Comparison of ENCODE assay signal across 1 cellular context in the genomic region with DNA sequence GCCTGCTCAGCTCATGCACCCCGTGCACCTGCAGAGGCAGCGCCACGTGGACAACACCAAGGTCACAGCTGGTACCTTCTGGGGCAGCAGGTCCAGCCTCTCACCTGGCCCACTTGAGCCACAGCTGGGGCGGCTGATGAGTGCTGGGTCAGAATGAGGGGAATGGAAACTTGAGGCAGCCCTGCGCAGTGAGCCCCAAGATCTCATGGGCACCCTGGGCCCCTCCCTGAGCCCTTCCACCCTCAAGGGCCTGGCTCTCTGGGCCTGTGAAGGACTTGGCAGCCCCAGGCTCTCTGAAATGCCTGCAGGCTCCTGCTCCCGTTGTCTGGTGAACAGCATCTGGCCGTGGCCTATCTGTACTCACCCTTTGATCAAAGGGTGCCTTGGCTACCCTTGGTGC.
TF ChIP-seq lines count a peak whose summit lies in the region.

No MANE protein-coding gene starts in this region.

TF ChIP-seq in GM23338, 12 proteins besides CTCF, POLR2A, EP300 and RAD21:
- no peak for TF ChIP-seq ETS1 (IDR thresholded peaks at IDR 0.05)
- TF ChIP-seq STAT1 (IDR thresholded peaks at IDR 0.05; ENCODE audit: unreplicated experiment): no peak
- no peak for TF ChIP-seq EZH2 (IDR thresholded peaks at IDR 0.05; ENCODE audit: low read depth, unreplicated experiment)
- TF ChIP-seq REST (IDR thresholded peaks at IDR 0.05; ENCODE audit: unreplicated experiment): no peak
- TF ChIP-seq JUNB (IDR thresholded peaks at IDR 0.05; ENCODE audit: unreplicated experiment): no peak
- no peak for TF ChIP-seq NANOG (IDR thresholded peaks at IDR 0.05; ENCODE audit: borderline replicate concordance)
- TF ChIP-seq ZNF114 (CRISPR knock-in tag; IDR thresholded peaks at IDR 0.05): no peak
- no peak for TF ChIP-seq CREB1 (CRISPR knock-in tag; IDR thresholded peaks at IDR 0.05; ENCODE audit: low read depth)
- no peak for TF ChIP-seq EZH2phosphoT487 (IDR thresholded peaks at IDR 0.05; ENCODE audit: unreplicated experiment)
- no peak for TF ChIP-seq ZNF331 (CRISPR knock-in tag; IDR thresholded peaks at IDR 0.05; ENCODE audit: low read depth)
- no peak for TF ChIP-seq ZNF462 (CRISPR knock-in tag; IDR thresholded peaks at IDR 0.05)
- no peak for TF ChIP-seq POLR2AphosphoS5 (IDR thresholded peaks at IDR 0.05; ENCODE audit: low read depth)
TF ChIP-seq in GM23338: peak in this region for 0.
